In the genomic region with DNA sequence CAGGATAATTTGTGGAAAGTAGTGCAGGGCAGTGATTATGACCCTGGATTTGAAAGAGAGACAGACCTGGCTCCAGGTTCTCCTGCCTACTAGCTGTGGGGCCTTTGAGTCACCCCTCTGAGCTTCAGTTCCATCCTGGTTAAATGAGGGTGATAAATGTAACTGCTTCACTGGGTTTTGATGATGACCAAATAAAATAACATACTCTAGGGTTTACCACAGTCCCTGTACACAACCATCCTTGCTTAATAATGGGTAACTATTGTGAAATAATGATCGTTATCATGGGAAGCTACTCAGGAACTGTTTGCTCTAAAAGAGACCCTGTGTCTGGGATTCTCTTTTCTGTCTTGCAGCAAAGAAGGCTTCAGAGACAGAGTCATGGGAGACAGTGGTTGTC, we compare ENCODE assay signal across 10 cellular contexts. TPM values are rescaled to one million over a fixed set of nuclear protein-coding genes. Genes with fewer than 3 reads are reported as not detected.
DNase-seq lines count a peak whose midpoint lies in the region; ATAC-seq and TF ChIP-seq lines count a peak whose summit lies in the region.
"Had no signal": no experiment of that assay in that cellular context is flagged by ENCODE, and none has a peak within 500 bp of the region (broad histone marks: within the 10 kb centered on the region; RNA-seq: fewer than 3 reads in every experiment).

No MANE protein-coding gene starts in this region.

- peak overlapping the region; percentile 72 for H3K9ac ChIP-seq in PC-3 (ENCODE audit: low read length)

- BruUV-seq in PC-3 (replicated peaks; lab: Mats Ljungman, UMichigan): no TSS peak

- no peak for TF ChIP-seq CTCF in PC-3 (conservative IDR thresholded peaks at IDR 0.05; ENCODE audit: low read depth, low read length)
- no peak for TF ChIP-seq CTCF in choroid plexus epithelial cell (conservative IDR thresholded peaks at IDR 0.05; ENCODE audit: low read depth, low read length)
- TF ChIP-seq CTCF in gastrocnemius medialis (IDR thresholded peaks at IDR 0.05 in 4 of 5, conservative IDR thresholded peaks at IDR 0.05 in 1 of 5): no peak

- H3K4me3 ChIP-seq in PC-3 (ENCODE audit: low read length) (no peak overlapping the region), choroid plexus epithelial cell (ENCODE audit: low read depth, low read length) (no peak overlapping the region), gastrocnemius medialis (no peak overlapping the region)

- intact Hi-C loops in PC-3 (cut with micrococcal nuclease) (no loop called here), gastrocnemius medialis (cut with DNase I; ENCODE audit: low total_unique reads) (no loop called here)

- TF ChIP-seq POLR2A in gastrocnemius medialis (IDR thresholded peaks at IDR 0.05): no peak

- ATAC-seq in PC-3: no peak
- ATAC-seq in gastrocnemius medialis: peak; percentile 66 to 73
- ATAC-seq in HG03025 (IDR thresholded peaks at IDR 0.05; ENCODE audit: low FRiP score, unreplicated experiment): no peak
- no peak for ATAC-seq in HG02623 (IDR thresholded peaks at IDR 0.05; ENCODE audit: unreplicated experiment)

- no peaks in the 10 kb centered on the region for H4K20me1 ChIP-seq in PC-3 (ENCODE audit: low read length)

- CTCF ChIA-PET in PC-3 (lab: Charles Lee): no interaction called here

- peak; percentile 89 for DNase-seq in GM04503 (ENCODE audit: low read depth)
- peak; percentile 78 for DNase-seq in PC-3
- peak; percentile 90 for DNase-seq in choroid plexus epithelial cell (ENCODE audit: low read depth)
- DNase-seq in gastrocnemius medialis: no peak
- no peak for DNase-seq in NCI-H69 (lab: John Stamatoyannopoulos, UW)
- no peak for DNase-seq in NCI-H2227 treated with DMSO at 0.1 percent for 48 hours (lab: John Stamatoyannopoulos, UW)
- DNase-seq: activated gamma-delta T cell treated with Interleukin-2 at 50 U/mL for 16 hours, mesendoderm had no signal

- no peaks in the 10 kb centered on the region for H3K9me3 ChIP-seq in PC-3 (ENCODE audit: low read length)
- no peaks in the 10 kb centered on the region for H3K9me3 ChIP-seq in gastrocnemius medialis

- H3K27ac ChIP-seq in PC-3 (ENCODE audit: low read length) (peak overlapping the region; percentile 98), gastrocnemius medialis (peak overlapping the region in 3 of 4 donors; percentile 21 to 36 (median 21))

- in situ Hi-C loops in gastrocnemius medialis (cut with MboI; ENCODE audit: low sequenced_read_pairs in 4 of 4): no loop called here

- H3K4me2 ChIP-seq in PC-3 (ENCODE audit: low read length): peak overlapping the region; percentile 67

- H3F3A ChIP-seq in PC-3 (ENCODE audit: low read length, unreplicated experiment): no peaks in the 10 kb centered on the region

- H3K36me3 ChIP-seq in PC-3 (ENCODE audit: low read depth, low read length) (no peaks in the 10 kb centered on the region), gastrocnemius medialis (no peaks in the 10 kb centered on the region)

- H3K9me2 ChIP-seq in PC-3 (replicated peaks; ENCODE audit: low read length): no peaks in the 10 kb centered on the region

- H3K79me2 ChIP-seq in PC-3 (ENCODE audit: low read length): no peaks in the 10 kb centered on the region

- H3K4me1 ChIP-seq in PC-3 (ENCODE audit: insufficient read depth, low read length): peaks cover 41% of the 10 kb centered on the region
- H3K4me1 ChIP-seq in gastrocnemius medialis: no peaks in the 10 kb centered on the region

- no peak overlapping the region for H2AFZ ChIP-seq in PC-3 (ENCODE audit: low read length)

- H3K27me3 ChIP-seq in PC-3 (ENCODE audit: low read length) (no peaks in the 10 kb centered on the region), gastrocnemius medialis (no peaks in the 10 kb centered on the region)

- POLR2A ChIA-PET in PC-3 (lab: Charles Lee; ENCODE audit: unreplicated experiment): no interaction called here

RNA-seq across cellular contexts. Expression of a gene that starts 23.7 kb away (rescaled TPM):
- 7.6 and 9.1 TPM in 2 replicates for total RNA-seq in PC-3 (2014; rRNA removed)
- total RNA-seq in gastrocnemius medialis: 1 to 10 TPM; 2.8 to 5.7 (median 3.8) TPM

RNA-seq across cellular contexts. Expression of a gene that starts 34.5 kb away (rescaled TPM):
- total RNA-seq in PC-3 (2014; rRNA removed): not detected in 2 replicates
- total RNA-seq in gastrocnemius medialis: 10 to 100 TPM in 1 of 4 donors, 1 to 10 TPM in 1, not detected in 2; 6.3 to 15.6 TPM

RNA-seq across cellular contexts. Expression of a gene that starts 41.2 kb away (rescaled TPM):
- total RNA-seq in PC-3 (2014; rRNA removed) (not detected in 2 replicates), gastrocnemius medialis (10 to 100 TPM in 2 of 4 donors, not detected in 2; 33.5 to 92.8 TPM)

Comparison
In these comparisons a context has a peak if more than half of its experiments do, and no peak if none do; other contexts are left out.
1. DNase-seq: peak in GM04503 (single experiment), PC-3 (single experiment) and choroid plexus epithelial cell (single experiment); none in gastrocnemius medialis (0 of 2), NCI-H69 (single experiment) and NCI-H2227 treated with DMSO at 0.1 percent for 48 hours (single experiment).
2. ATAC-seq: peak in gastrocnemius medialis (2 of 2); none in PC-3 (single experiment), HG03025 (single experiment) and HG02623 (single experiment).